14 cellular contexts compared by ENCODE assay signal in the genomic region with DNA sequence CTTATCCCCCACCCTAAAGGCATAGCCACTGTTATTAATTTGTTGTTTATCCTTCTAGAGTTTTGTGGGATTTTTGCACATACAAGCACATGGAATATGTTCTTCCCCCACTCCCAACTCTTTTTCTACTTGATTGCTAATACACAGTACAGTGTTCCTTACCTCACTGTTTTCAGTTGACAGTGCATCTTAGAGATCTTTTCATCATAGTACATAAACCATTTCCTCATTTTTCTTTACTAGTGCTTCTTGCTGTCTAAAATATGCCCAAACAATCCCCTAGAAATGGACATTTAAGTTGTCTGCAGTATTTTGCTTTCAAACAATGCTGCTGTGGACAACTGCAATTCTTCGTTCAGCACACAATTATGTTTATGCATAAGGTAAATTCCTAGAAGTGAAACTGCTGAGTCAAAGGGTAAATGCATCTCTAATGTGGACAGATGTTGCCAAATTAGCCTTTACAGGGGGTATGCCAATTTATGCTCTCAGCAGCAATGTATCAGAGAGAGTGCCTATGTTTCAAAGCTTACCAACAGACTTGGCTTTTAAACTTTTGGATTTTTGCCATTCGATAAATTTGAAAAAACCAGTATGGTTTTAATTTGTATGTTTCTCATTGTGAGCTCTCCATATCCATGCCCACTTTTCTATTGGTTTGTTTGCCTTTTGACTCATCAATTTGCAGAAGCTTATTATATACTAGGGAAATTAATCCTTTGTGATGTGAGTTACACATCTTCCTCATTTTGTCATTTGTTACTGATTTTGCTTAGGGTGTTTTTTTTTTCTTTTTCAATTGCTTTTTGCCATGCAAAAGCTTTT.
DNase-seq lines count a peak whose midpoint lies in the region; ATAC-seq and TF ChIP-seq lines count a peak whose summit lies in the region.
"Had no signal": no experiment of that assay in that cellular context is flagged by ENCODE, and none has a peak within 500 bp of the region (broad histone marks: within the 10 kb centered on the region; RNA-seq: fewer than 3 reads in every experiment).

No MANE protein-coding gene starts in this region.

- in situ Hi-C loops in transverse colon (cut with MboI; ENCODE audit: low pct_ligation_motif_present in 1 of 4, low pct_unique_long_range_greater_than_20kb in 1 of 4, low sequenced_read_pairs in 3 of 4): loop anchor here in 2 of 4 donors (10.0 to 25.0 kb wide), 2 partner anchors 269 to 281 kb away; no protein-coding TSS in a partner anchor

- TF ChIP-seq POLR2A in transverse colon (IDR thresholded peaks at IDR 0.05): no peak

- TF ChIP-seq CTCF in thoracic aorta (IDR thresholded peaks at IDR 0.05) (no peak), colonic mucosa (IDR thresholded peaks at IDR 0.05) (no peak), transverse colon (IDR thresholded peaks at IDR 0.05) (no peak)

- ATAC-seq in SK-N-SH treated with all-trans-retinoic acid at 6 μM for 48 hours (peak; percentile 46), thoracic aorta (ENCODE audit: insufficient number of reproducible peaks, low FRiP score, low read depth) (no peak), HG02970 (IDR thresholded peaks at IDR 0.05; ENCODE audit: low FRiP score, unreplicated experiment) (no peak)

- H3K4me3 ChIP-seq in thoracic aorta: no peak overlapping the region
- no peak overlapping the region for H3K4me3 ChIP-seq in colonic mucosa
- H3K4me3 ChIP-seq in transverse colon: no peak overlapping the region
- H3K4me3 ChIP-seq: upper lobe of left lung had no signal

- no peak overlapping the region for H3K9ac ChIP-seq in colonic mucosa (ENCODE audit: low read depth in 2 of 2, low read length in 2 of 2)

- H3K36me3 ChIP-seq in thoracic aorta (no peaks in the 10 kb centered on the region), colonic mucosa (no peaks in the 10 kb centered on the region), transverse colon (no peaks in the 10 kb centered on the region)
- H3K36me3 ChIP-seq: upper lobe of left lung, WERI-Rb-1 had no signal

- 66 to 73% methylated on average over 2 of the region's 2 CpGs for WGBS in transverse colon (ENCODE audit: low coverage in 1 of 2), 2 donors

- H3K4me1 ChIP-seq in thoracic aorta (ENCODE audit: control insufficient read depth in 1 of 2, low read depth in 2 of 2): peaks cover 19 to 48% of the 10 kb centered on the region in 2 donors
- no peaks in the 10 kb centered on the region for H3K4me1 ChIP-seq in colonic mucosa
- peaks cover 6 to 33% (median 12%) of the 10 kb centered on the region in 4 donors for H3K4me1 ChIP-seq in transverse colon

- intact Hi-C loops in colonic mucosa (cut with DNase I) (no loop called here), transverse colon (cut with DNase I; ENCODE audit: low total_unique reads) (no loop called here)

- DNase-seq in NCI-H510A treated with DMSO at 0.1 percent for 48 hours (lab: John Stamatoyannopoulos, UW): peak; percentile 13
- no peak for DNase-seq in NCI-H510A (lab: John Stamatoyannopoulos, UW)
- DNase-seq in NCI-H1092 (lab: John Stamatoyannopoulos, UW): peak; percentile 82
- DNase-seq in thoracic aorta (ENCODE audit: low spot score): no peak
- no peak for DNase-seq in colonic mucosa
- no peak for DNase-seq in transverse colon
- DNase-seq: activated naive CD4-positive, alpha-beta T cell; kidney; NCI-H226; stimulated activated CD4-positive, alpha-beta T cell treated with anti-CD3 and anti-CD28 coated beads, Interleukin-4, amount 100 ng/mL, for 24 hours; upper lobe of left lung; WERI-Rb-1 had no signal

- no peaks in the 10 kb centered on the region for H3K9me3 ChIP-seq in thoracic aorta
- H3K9me3 ChIP-seq in colonic mucosa: no peaks in the 10 kb centered on the region
- H3K9me3 ChIP-seq in transverse colon: no peaks in the 10 kb centered on the region
- H3K9me3 ChIP-seq: upper lobe of left lung had no signal

- TF ChIP-seq EP300 in transverse colon (IDR thresholded peaks at IDR 0.05; ENCODE audit: low read depth): no peak

- peak overlapping the region; percentile 3 to 73 for H3K27ac ChIP-seq in thoracic aorta
- H3K27ac ChIP-seq in colonic mucosa: no peak overlapping the region
- peak overlapping the region in 2 of 4 donors; percentile 43 to 79 for H3K27ac ChIP-seq in transverse colon
- H3K27ac ChIP-seq: upper lobe of left lung, WERI-Rb-1 had no signal

- H3K27me3 ChIP-seq in thoracic aorta (replicated peaks; ENCODE audit: insufficient read depth): no peaks in the 10 kb centered on the region
- H3K27me3 ChIP-seq in colonic mucosa: no peaks in the 10 kb centered on the region
- H3K27me3 ChIP-seq in transverse colon: no peaks in the 10 kb centered on the region
- H3K27me3 ChIP-seq: upper lobe of left lung had no signal

TF ChIP-seq in SK-N-SH treated with all-trans-retinoic acid at 6 μM for 48 hours, 23 proteins besides CTCF, POLR2A, EP300 and RAD21:
- TF ChIP-seq CSDC2 (CRISPR knock-in tag; IDR thresholded peaks at IDR 0.05) (no peak), SNAI2 (CRISPR knock-in tag; IDR thresholded peaks at IDR 0.05) (no peak), TCF4 (CRISPR knock-in tag; IDR thresholded peaks at IDR 0.05; ENCODE audit: borderline replicate concordance) (no peak), ZNF70 (CRISPR knock-in tag; IDR thresholded peaks at IDR 0.05) (no peak), ZNF565 (CRISPR knock-in tag; conservative IDR thresholded peaks at IDR 0.05; ENCODE audit: low read depth) (no peak), GLIS3 (CRISPR knock-in tag; IDR thresholded peaks at IDR 0.05) (no peak), ZNF8 (CRISPR knock-in tag; IDR thresholded peaks at IDR 0.05) (no peak), PPARA (CRISPR knock-in tag; IDR thresholded peaks at IDR 0.05; ENCODE audit: borderline replicate concordance) (no peak), TOX (CRISPR knock-in tag; IDR thresholded peaks at IDR 0.05; ENCODE audit: borderline replicate concordance) (no peak), ZFP3 (CRISPR knock-in tag; IDR thresholded peaks at IDR 0.05) (no peak)
- TF ChIP-seq, protein P1, sequence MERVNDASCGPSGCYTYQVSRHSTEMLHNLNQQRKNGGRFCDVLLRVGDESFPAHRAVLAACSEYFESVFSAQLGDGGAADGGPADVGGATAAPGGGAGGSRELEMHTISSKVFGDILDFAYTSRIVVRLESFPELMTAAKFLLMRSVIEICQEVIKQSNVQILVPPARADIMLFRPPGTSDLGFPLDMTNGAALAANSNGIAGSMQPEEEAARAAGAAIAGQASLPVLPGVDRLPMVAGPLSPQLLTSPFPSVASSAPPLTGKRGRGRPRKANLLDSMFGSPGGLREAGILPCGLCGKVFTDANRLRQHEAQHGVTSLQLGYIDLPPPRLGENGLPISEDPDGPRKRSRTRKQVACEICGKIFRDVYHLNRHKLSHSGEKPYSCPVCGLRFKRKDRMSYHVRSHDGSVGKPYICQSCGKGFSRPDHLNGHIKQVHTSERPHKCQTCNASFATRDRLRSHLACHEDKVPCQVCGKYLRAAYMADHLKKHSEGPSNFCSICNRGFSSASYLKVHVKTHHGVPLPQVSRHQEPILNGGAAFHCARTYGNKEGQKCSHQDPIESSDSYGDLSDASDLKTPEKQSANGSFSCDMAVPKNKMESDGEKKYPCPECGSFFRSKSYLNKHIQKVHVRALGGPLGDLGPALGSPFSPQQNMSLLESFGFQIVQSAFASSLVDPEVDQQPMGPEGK (CRISPR knock-in tag; IDR thresholded peaks at IDR 0.05; ENCODE audit: borderline replicate concordance): no peak

Comparison
In these comparisons a context has a peak if more than half of its experiments do, and no peak if none do; other contexts are left out.
1. DNase-seq: peak in NCI-H510A treated with DMSO at 0.1 percent for 48 hours (single experiment) and NCI-H1092 (single experiment); none in NCI-H510A (single experiment), thoracic aorta (single experiment), colonic mucosa (single experiment) and transverse colon (single experiment).